10 cellular contexts compared by ENCODE assay signal in genomic region chr3:7309707-7310106, GRCh38.
DNase-seq lines count a peak whose midpoint lies in the region; ATAC-seq and TF ChIP-seq lines count a peak whose summit lies in the region.
"Had no signal": no experiment of that assay in that cellular context is flagged by ENCODE, and none has a peak within 500 bp of the region (broad histone marks: within the 10 kb centered on the region; RNA-seq: fewer than 3 reads in every experiment).

No MANE protein-coding gene starts in this region.

- H3K9me3 Mint-ChIP-seq in chondrocyte (ENCODE audit: low read depth) = peaks cover 6% of the 10 kb centered on the region

- intact Hi-C loops in psoas muscle (cut with DNase I) = no loop called here

- DNase-seq in EH (ENCODE audit: low read depth) (peak; percentile 2), chondrocyte (ENCODE audit: low spot score) (no peak), inferior parietal cortex (ENCODE audit: extremely low spot score) (peak; percentile 39), psoas muscle (peak; percentile 34 to 58), NCI-H1436 (lab: John Stamatoyannopoulos, UW) (no peak)
- DNase-seq in activated CD8-positive, alpha-beta memory T cell treated with anti-CD3 and anti-CD28 coated beads, Interleukin-2, amount 50 U/mL, for 4 hours = no peak
- DNase-seq: NCI-H446 had no signal

- no peaks in the 10 kb centered on the region for H3K36me3 ChIP-seq in psoas muscle (ENCODE audit: insufficient read depth in 1 of 2, low read depth in 1 of 2)

- ATAC-seq in psoas muscle (peak in 2 of 4 donors; percentile 20 to 43), HG03432 (IDR thresholded peaks at IDR 0.05; ENCODE audit: unreplicated experiment) (no peak), HG02981 (IDR thresholded peaks at IDR 0.05; ENCODE audit: unreplicated experiment) (no peak)

- no peaks in the 10 kb centered on the region for H3K4me1 ChIP-seq in psoas muscle

- H3K36me3 Mint-ChIP-seq in chondrocyte (ENCODE audit: low read depth) = no peaks in the 10 kb centered on the region

- no peak overlapping the region for H3K27ac ChIP-seq in psoas muscle

- no peak overlapping the region for H3K4me3 ChIP-seq in psoas muscle

- H3K27me3 Mint-ChIP-seq in chondrocyte (ENCODE audit: low read depth) = no peaks in the 10 kb centered on the region
- H3K27me3 Mint-ChIP-seq: central memory CD8-positive, alpha-beta T cell had no signal

- WGBS in psoas muscle, 3 donors = 1 to 9% (median 3%) methylated on average over 3 of the region's 3 CpGs

- peaks cover 31% of the 10 kb centered on the region for H3K4me1 Mint-ChIP-seq in chondrocyte (ENCODE audit: low read depth)
- H3K4me1 Mint-ChIP-seq: central memory CD8-positive, alpha-beta T cell had no signal

- H3K27ac Mint-ChIP-seq in chondrocyte (ENCODE audit: unreplicated experiment) = peak overlapping the region; percentile 27

- no peaks in the 10 kb centered on the region for H3K9me3 ChIP-seq in psoas muscle

- H3K27me3 ChIP-seq in psoas muscle (ENCODE audit: insufficient read depth in 3 of 3, low read length in 2 of 3) = no peaks in the 10 kb centered on the region

- TF ChIP-seq CTCF in chondrocyte (IDR thresholded peaks at IDR 0.05) (no peak), psoas muscle (IDR thresholded peaks at IDR 0.05) (no peak)

- H3K4me3 Mint-ChIP-seq in chondrocyte (ENCODE audit: unreplicated experiment) = no peak overlapping the region
- H3K4me3 Mint-ChIP-seq: central memory CD8-positive, alpha-beta T cell had no signal

Comparison
In these comparisons a context has a peak if more than half of its experiments do, and no peak if none do; other contexts are left out.
1. DNase-seq: peak in EH (single experiment), inferior parietal cortex (single experiment) and psoas muscle (2 of 2); none in chondrocyte (single experiment), activated CD8-positive, alpha-beta memory T cell treated with anti-CD3 and anti-CD28 coated beads, Interleukin-2, amount 50 U/mL, for 4 hours (single experiment) and NCI-H1436 (single experiment).